ENCODE assay signal across 19 cellular contexts in the genomic region with DNA sequence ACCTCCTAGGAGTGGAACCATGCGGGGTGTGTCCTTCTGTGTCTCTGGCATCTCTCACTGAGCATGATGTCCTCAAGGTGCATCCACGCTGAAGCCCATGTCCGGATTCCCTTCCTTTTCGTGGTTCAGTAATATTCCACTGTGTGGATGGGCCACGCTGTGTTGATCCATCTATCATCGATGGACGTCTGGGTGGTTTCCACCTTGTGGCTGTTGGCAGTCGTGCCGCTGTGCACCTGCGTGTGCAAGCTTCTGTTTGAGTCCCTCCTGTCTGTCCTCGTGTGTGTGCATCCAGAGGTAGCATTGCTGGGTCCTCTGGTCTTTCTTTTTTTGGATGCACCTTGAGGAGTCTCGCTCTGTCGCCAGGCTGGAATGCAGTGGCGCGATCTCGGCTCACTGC. TPM values are rescaled to one million over a fixed set of nuclear protein-coding genes. Genes with fewer than 3 reads are reported as not detected.
DNase-seq lines count a peak whose midpoint lies in the region; ATAC-seq and TF ChIP-seq lines count a peak whose summit lies in the region.
"Had no signal": no experiment of that assay in that cellular context is flagged by ENCODE, and none has a peak within 500 bp of the region (broad histone marks: within the 10 kb centered on the region; RNA-seq: fewer than 3 reads in every experiment).

No MANE protein-coding gene starts in this region.

- peaks cover 0 to 9% (median 0%) of the 10 kb centered on the region in 11 experiments; a peak in 3 of 22 replicates for H3K9me3 ChIP-seq in BLaER1 treated with 17β-estradiol and CSF1 and Interleukin-3, amounts not matched to agents 10 nM and 100 nM (replicated peaks in 1 of 11)
- no peaks in the 10 kb centered on the region for H3K9me3 ChIP-seq in endodermal cell (ENCODE audit: control insufficient read depth, low read length)
- H3K9me3 ChIP-seq: Peyer's patch had no signal

- H4K20me1 ChIP-seq in BLaER1 treated with 17β-estradiol and CSF1 and Interleukin-3, amounts not matched to agents 10 nM and 100 nM = peaks cover 0 to 4% (median 0%) of the 10 kb centered on the region in 11 experiments; a peak in 2 of 22 replicates

- H3K36me3 Mint-ChIP-seq in memory B cell = no peaks in the 10 kb centered on the region
- H3K36me3 Mint-ChIP-seq in endodermal cell (ENCODE audit: low read depth) = peaks cover 2% of the 10 kb centered on the region
- H3K36me3 Mint-ChIP-seq: CD8-positive, alpha-beta T cell had no signal

- 90 to 91% methylated on average over 15 to 16 of the region's 16 CpGs for WGBS in endodermal cell (ENCODE audit: insufficient coverage in 1 of 2, insufficient read length in 1 of 2), 2 experiments

- TF ChIP-seq CTCF in GM12872 (IDR thresholded peaks at IDR 0.05; ENCODE audit: insufficient read depth, low read depth, low read length) = 0 out of 3 replicates have a peak, but pooled peaks have one; percentile 1
- TF ChIP-seq CTCF in endodermal cell (conservative IDR thresholded peaks at IDR 0.05) = no peak

- peak overlapping the region; percentile 67 to 93 (median 81) for H3K4me2 ChIP-seq in BLaER1 treated with 17β-estradiol and CSF1 and Interleukin-3, amounts not matched to agents 10 nM and 100 nM

- H3K27ac Mint-ChIP-seq in memory B cell = no peak overlapping the region
- no peak overlapping the region for H3K27ac Mint-ChIP-seq in endodermal cell
- H3K27ac Mint-ChIP-seq: CD8-positive, alpha-beta T cell had no signal

- H3K27me3 ChIP-seq in BLaER1 treated with 17β-estradiol and CSF1 and Interleukin-3, amounts not matched to agents 10 nM and 100 nM = peaks cover 0 to 4% (median 0%) of the 10 kb centered on the region in 11 experiments; a peak in 1 of 22 replicates
- H3K27me3 ChIP-seq in endodermal cell (ENCODE audit: control insufficient read depth, insufficient read depth, low read length, poor library complexity, severe bottlenecking) = no peaks in the 10 kb centered on the region
- H3K27me3 ChIP-seq: Peyer's patch had no signal

- peak; percentile 60 for ATAC-seq in memory B cell (ENCODE audit: low read depth)
- no peak for ATAC-seq in HG02973 (IDR thresholded peaks at IDR 0.05; ENCODE audit: unreplicated experiment)
- ATAC-seq: CD8-positive, alpha-beta T cell had no signal

- H3K4me1 Mint-ChIP-seq in memory B cell (peaks cover 12% of the 10 kb centered on the region), endodermal cell (no peaks in the 10 kb centered on the region)

- peak; percentile 53 for DNase-seq in RPMI8226
- DNase-seq in memory B cell (ENCODE audit: low spot score in 2 of 2) = no peak
- DNase-seq in endodermal cell = no peak
- no peak for DNase-seq in DMS53 treated with DMSO at 0.1 percent for 48 hours (lab: John Stamatoyannopoulos, UW; ENCODE audit: unreplicated experiment)
- no peak for DNase-seq in activated CD8-positive, alpha-beta memory T cell treated with anti-CD3 and anti-CD28 coated beads, Interleukin-2, amount 50 U/mL, for 4 hours
- DNase-seq: CD8-positive, alpha-beta T cell; DMS79 treated with DMSO at 0.1 percent for 48 hours; H7; IMR-90; NCI-H1105 treated with DMSO at 0.1 percent for 48 hours; NCI-H2029; NCI-H510A treated with DMSO at 0.1 percent for 48 hours; NCI-H82; SIG-M5 had no signal

- H3K9me3 Mint-ChIP-seq in memory B cell (no peaks in the 10 kb centered on the region), endodermal cell (no peaks in the 10 kb centered on the region)
- H3K9me3 Mint-ChIP-seq: CD8-positive, alpha-beta T cell had no signal

- peak overlapping the region in 5 of 11 experiments; percentile 16 to 69 (median 64); a peak in 4 of 22 replicates for H3K9ac ChIP-seq in BLaER1 treated with 17β-estradiol and CSF1 and Interleukin-3, amounts not matched to agents 10 nM and 100 nM
- H3K9ac ChIP-seq in endodermal cell (ENCODE audit: extremely low read depth, low read length, poor library complexity, severe bottlenecking) = no peak overlapping the region

- peaks cover 48 to 80% (median 67%) of the 10 kb centered on the region in 10 experiments for H3K4me1 ChIP-seq in BLaER1 treated with 17β-estradiol and CSF1 and Interleukin-3, amounts not matched to agents 10 nM and 100 nM
- no peaks in the 10 kb centered on the region for H3K4me1 ChIP-seq in endodermal cell (ENCODE audit: control insufficient read depth, insufficient read depth, low read length)
- H3K4me1 ChIP-seq: Peyer's patch had no signal

- H3K27ac ChIP-seq in BLaER1 treated with 17β-estradiol and CSF1 and Interleukin-3, amounts not matched to agents 10 nM and 100 nM = peak overlapping the region in 7 of 11 experiments; percentile 57 to 85 (median 71); a peak in 11 of 22 replicates
- no peak overlapping the region for H3K27ac ChIP-seq in endodermal cell (ENCODE audit: low read depth, low read length)
- H3K27ac ChIP-seq: Peyer's patch had no signal

- peaks cover 0 to 16% (median 10%) of the 10 kb centered on the region in 11 experiments; a peak in 13 of 22 replicates for H3K36me3 ChIP-seq in BLaER1 treated with 17β-estradiol and CSF1 and Interleukin-3, amounts not matched to agents 10 nM and 100 nM
- H3K36me3 ChIP-seq in endodermal cell (ENCODE audit: control insufficient read depth, insufficient read depth, low read length) = no peaks in the 10 kb centered on the region

- no peak overlapping the region for H3K4me3 ChIP-seq in BLaER1 treated with 17β-estradiol and CSF1 and Interleukin-3, amounts not matched to agents 10 nM and 100 nM
- no peak overlapping the region for H3K4me3 ChIP-seq in endodermal cell (ENCODE audit: low read length)
- H3K4me3 ChIP-seq: Peyer's patch had no signal

- H3K4me3 Mint-ChIP-seq in memory B cell (no peak overlapping the region), endodermal cell (no peak overlapping the region)
- H3K4me3 Mint-ChIP-seq: CD8-positive, alpha-beta T cell had no signal

- H3K27me3 Mint-ChIP-seq in memory B cell (peaks cover 8% of the 10 kb centered on the region), endodermal cell (ENCODE audit: insufficient read depth) (no peaks in the 10 kb centered on the region)

RNA-seq across cellular contexts. Expression of a gene that starts 11.2 kb away (rescaled TPM):
- not detected for total RNA-seq in endodermal cell
- not detected for polyA plus RNA-seq in endodermal cell (2013, experiment 1 of 2)
- polyA plus RNA-seq in endodermal cell (2013, experiment 2 of 2) = not detected
- total RNA-seq: H7 had no signal
- polyA plus RNA-seq: IMR-90 had no signal

RNA-seq across cellular contexts. Expression of a gene that starts 30.5 kb away (rescaled TPM):
- 10 to 100 TPM; 26.5 to 29.0 TPM for total RNA-seq in endodermal cell
- 21.8 TPM for polyA plus RNA-seq in endodermal cell (2013, experiment 1 of 2)
- polyA plus RNA-seq in endodermal cell (2013, experiment 2 of 2) = 17.4 TPM

RNA-seq across cellular contexts. Expression of a gene that starts 53.9 kb away (rescaled TPM):
- not detected for total RNA-seq in endodermal cell
- polyA plus RNA-seq in endodermal cell (2013, experiment 1 of 2) = not detected
- polyA plus RNA-seq in endodermal cell (2013, experiment 2 of 2) = not detected
- total RNA-seq: H7, IMR-90, LHCN-M2 had no signal
- polyA plus RNA-seq: IMR-90 had no signal
